In the genomic region with DNA sequence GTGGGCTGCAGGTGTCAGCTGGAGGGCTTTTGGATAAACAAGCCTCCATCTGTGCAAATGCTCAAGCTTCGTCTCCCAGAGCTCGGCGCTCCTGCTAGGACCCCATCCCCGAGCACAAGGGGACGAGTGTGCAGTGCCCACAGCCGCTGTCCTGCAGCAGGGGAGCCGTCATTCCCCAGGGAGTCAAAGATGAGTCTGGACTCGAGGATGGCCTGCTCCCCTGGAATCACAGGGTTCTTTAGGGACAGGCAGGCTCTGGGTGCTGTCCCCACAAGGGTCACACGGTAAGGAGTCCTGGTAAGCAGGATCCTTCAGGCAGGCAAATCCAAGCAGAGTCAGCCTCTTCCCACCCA, we compare ENCODE assay signal across 23 cellular contexts. TPM values are rescaled to one million over a fixed set of nuclear protein-coding genes. Genes with fewer than 3 reads are reported as not detected.
DNase-seq lines count a peak whose midpoint lies in the region; ATAC-seq and TF ChIP-seq lines count a peak whose summit lies in the region.
"Had no signal": no experiment of that assay in that cellular context is flagged by ENCODE, and none has a peak within 500 bp of the region (broad histone marks: within the 10 kb centered on the region; RNA-seq: fewer than 3 reads in every experiment).

No MANE protein-coding gene starts in this region.

- H3K9ac ChIP-seq in fibroblast of lung (ENCODE audit: insufficient read depth, low read length) = peak overlapping the region; percentile 32
- H3K9ac ChIP-seq: GM23248 had no signal

- H3K27me3 ChIP-seq in SJSA1 (replicated peaks) = no peaks in the 10 kb centered on the region
- H3K27me3 ChIP-seq in fibroblast of lung (ENCODE audit: control insufficient read depth, insufficient read depth, low read length) = no peaks in the 10 kb centered on the region
- H3K27me3 ChIP-seq: BLaER1 treated with 17β-estradiol and CSF1 and Interleukin-3, amounts not matched to agents 10 nM and 100 nM; testis had no signal

- H3K9me3 Mint-ChIP-seq in activated naive CD4-positive, alpha-beta T cell treated with anti-CD3 and anti-CD28 coated beads, Interleukin-2, amount 10 ng/mL, durations not matched to agents 7 days and 5 days = no peaks in the 10 kb centered on the region
- H3K9me3 Mint-ChIP-seq in stimulated activated effector memory CD8-positive, alpha-beta T cell treated with anti-CD3 and anti-CD28 coated beads, Interleukin-12 subunit alpha, Interleukin-12 subunit beta, amount 100 ng/mL, for 72 hours = no peaks in the 10 kb centered on the region
- H3K9me3 Mint-ChIP-seq: activated CD4-positive, alpha-beta T cell treated with anti-CD3 and anti-CD28 coated beads, Interleukin-2, amount 10 ng/mL, durations not matched to agents 24 days and 14 days; activated naive CD4-positive, alpha-beta T cell treated with anti-CD3 and anti-CD28 coated beads, Interleukin-2, amount 50 U/mL, for 72 hours; natural killer cell treated with Interleukin-12 subunit alpha and Interleukin-12 subunit beta and Interleukin-15 and Interleukin-18, amount 100 ng/mL, for 72 hours had no signal

- peaks cover 12% of the 10 kb centered on the region for H3K4me1 Mint-ChIP-seq in activated naive CD4-positive, alpha-beta T cell treated with anti-CD3 and anti-CD28 coated beads, Interleukin-2, amount 10 ng/mL, durations not matched to agents 7 days and 5 days
- peaks cover 5% of the 10 kb centered on the region for H3K4me1 Mint-ChIP-seq in stimulated activated effector memory CD8-positive, alpha-beta T cell treated with anti-CD3 and anti-CD28 coated beads, Interleukin-12 subunit alpha, Interleukin-12 subunit beta, amount 100 ng/mL, for 72 hours

- H4K20me1 ChIP-seq in fibroblast of lung (ENCODE audit: control insufficient read depth, extremely low read depth, insufficient read depth, low read length) = peaks cover 4% of the 10 kb centered on the region

- ATAC-seq in stimulated activated effector memory CD8-positive, alpha-beta T cell treated with anti-CD3 and anti-CD28 coated beads, Interleukin-12 subunit alpha, Interleukin-12 subunit beta, amount 100 ng/mL, for 72 hours = no peak
- no peak for ATAC-seq in esophagus mucosa
- ATAC-seq: activated naive CD4-positive, alpha-beta T cell treated with anti-CD3 and anti-CD28 coated beads, Interleukin-2, amount 50 U/mL, for 72 hours had no signal

- CTCF ChIA-PET in activated naive CD4-positive, alpha-beta T cell treated with anti-CD3 and anti-CD28 coated beads, Interleukin-2, amount 10 ng/mL, durations not matched to agents 7 days and 5 days (lab: Charles Lee) = interaction anchor here (1.4 to 8.1 kb wide), 7 partner anchors 9 to 167 kb away, joined by 4 to 88 read pairs (median 21); partner anchors contain the start of gene APOL2

- H3K4me1 ChIP-seq in SJSA1 (replicated peaks) = peaks cover 44% of the 10 kb centered on the region
- peaks cover 36% of the 10 kb centered on the region for H3K4me1 ChIP-seq in fibroblast of lung (ENCODE audit: control insufficient read depth, extremely low read depth, insufficient read depth, low read length)
- H3K4me1 ChIP-seq: testis had no signal

- H3K36me3 Mint-ChIP-seq in activated naive CD4-positive, alpha-beta T cell treated with anti-CD3 and anti-CD28 coated beads, Interleukin-2, amount 10 ng/mL, durations not matched to agents 7 days and 5 days = peaks cover 76% of the 10 kb centered on the region
- H3K36me3 Mint-ChIP-seq in stimulated activated effector memory CD8-positive, alpha-beta T cell treated with anti-CD3 and anti-CD28 coated beads, Interleukin-12 subunit alpha, Interleukin-12 subunit beta, amount 100 ng/mL, for 72 hours = peaks cover 100% of the 10 kb centered on the region

- H3K4me2 ChIP-seq in fibroblast of lung (ENCODE audit: extremely low read depth, insufficient read depth, low read length) = no peak overlapping the region

- H2AFZ ChIP-seq in fibroblast of lung (ENCODE audit: low read length) = no peak overlapping the region
- H2AFZ ChIP-seq: GM23248 had no signal

- H3K4me3 Mint-ChIP-seq in activated naive CD4-positive, alpha-beta T cell treated with anti-CD3 and anti-CD28 coated beads, Interleukin-2, amount 10 ng/mL, durations not matched to agents 7 days and 5 days = no peak overlapping the region
- no peak overlapping the region for H3K4me3 Mint-ChIP-seq in stimulated activated effector memory CD8-positive, alpha-beta T cell treated with anti-CD3 and anti-CD28 coated beads, Interleukin-12 subunit alpha, Interleukin-12 subunit beta, amount 100 ng/mL, for 72 hours
- H3K4me3 Mint-ChIP-seq: activated CD4-positive, alpha-beta T cell treated with anti-CD3 and anti-CD28 coated beads, Interleukin-2, amount 10 ng/mL, durations not matched to agents 24 days and 14 days; natural killer cell treated with Interleukin-12 subunit alpha and Interleukin-12 subunit beta and Interleukin-15 and Interleukin-18, amount 100 ng/mL, for 72 hours had no signal

- H3K27me3 Mint-ChIP-seq in activated naive CD4-positive, alpha-beta T cell treated with anti-CD3 and anti-CD28 coated beads, Interleukin-2, amount 10 ng/mL, durations not matched to agents 7 days and 5 days = peaks cover 3% of the 10 kb centered on the region
- H3K27me3 Mint-ChIP-seq: activated CD4-positive, alpha-beta T cell treated with anti-CD3 and anti-CD28 coated beads, Interleukin-2, amount 10 ng/mL, durations not matched to agents 24 days and 14 days; natural killer cell treated with Interleukin-12 subunit alpha and Interleukin-12 subunit beta and Interleukin-15 and Interleukin-18, amount 100 ng/mL, for 72 hours had no signal

- peak overlapping the region; percentile 61 for H3K27ac ChIP-seq in SJSA1
- peak overlapping the region; percentile 98 for H3K27ac ChIP-seq in fibroblast of lung (ENCODE audit: insufficient read depth, low read length)
- H3K27ac ChIP-seq: testis had no signal

- peaks cover 82% of the 10 kb centered on the region for H3K79me2 ChIP-seq in fibroblast of lung (ENCODE audit: control insufficient read depth, insufficient read depth, low read length)

- peak overlapping the region; percentile 42 for H3K27ac Mint-ChIP-seq in activated naive CD4-positive, alpha-beta T cell treated with anti-CD3 and anti-CD28 coated beads, Interleukin-2, amount 10 ng/mL, durations not matched to agents 7 days and 5 days
- peak overlapping the region; percentile 82 for H3K27ac Mint-ChIP-seq in stimulated activated effector memory CD8-positive, alpha-beta T cell treated with anti-CD3 and anti-CD28 coated beads, Interleukin-12 subunit alpha, Interleukin-12 subunit beta, amount 100 ng/mL, for 72 hours
- H3K27ac Mint-ChIP-seq: natural killer cell treated with Interleukin-12 subunit alpha and Interleukin-12 subunit beta and Interleukin-15 and Interleukin-18, amount 100 ng/mL, for 72 hours had no signal

- H3K36me3 ChIP-seq in SJSA1 (peaks cover 95% of the 10 kb centered on the region), fibroblast of lung (ENCODE audit: control insufficient read depth, insufficient read depth, low read length) (peaks cover 83% of the 10 kb centered on the region)

- TF ChIP-seq CTCF in fibroblast of lung (conservative IDR thresholded peaks at IDR 0.05 in 1 of 2, IDR thresholded peaks at IDR 0.05 in 1 of 2; ENCODE audit: low read depth in 1 of 2, low read length in 2 of 2) = no peak

- H3K9me3 ChIP-seq in SJSA1 (replicated peaks) (no peaks in the 10 kb centered on the region), fibroblast of lung (ENCODE audit: control insufficient read depth, insufficient read depth, low read depth, low read length) (no peaks in the 10 kb centered on the region)
- H3K9me3 ChIP-seq: testis had no signal

- no peak for DNase-seq in activated naive CD4-positive, alpha-beta T cell treated with anti-CD3 and anti-CD28 coated beads, Interleukin-2, amount 10 ng/mL, durations not matched to agents 7 days and 5 days
- DNase-seq in activated naive CD4-positive, alpha-beta T cell treated with anti-CD3 and anti-CD28 coated beads, Interleukin-2, amount 50 U/mL, for 16 hours = no peak
- no peak for DNase-seq in SJSA1 (ENCODE audit: low read depth in 1 of 2, low spot score in 2 of 2)
- DNase-seq in fibroblast of lung (ENCODE audit: low read depth in 2 of 2) = no peak
- no peak for DNase-seq in stimulated activated effector memory CD8-positive, alpha-beta T cell treated with anti-CD3 and anti-CD28 coated beads, Interleukin-12 subunit alpha, Interleukin-12 subunit beta, amount 100 ng/mL, for 72 hours (ENCODE audit: low spot score in 2 of 2)
- no peak for DNase-seq in C1 segment of cervical spinal cord (lab: John Stamatoyannopoulos, UW)
- no peak for DNase-seq in activated CD8-positive, alpha-beta memory T cell treated with anti-CD3 and anti-CD28 coated beads for 24 hours
- DNase-seq: ACHN; activated CD4-positive, alpha-beta T cell treated with anti-CD3 and anti-CD28 coated beads, Interleukin-2, amount 10 ng/mL, durations not matched to agents 24 days and 14 days; GM23248; head of caudate nucleus; mesendoderm; NCI-H1092; NCI-H187 treated with DMSO at 0.1 percent for 48 hours; NCI-H774; OCI-M1; stimulated activated CD4-positive, alpha-beta T cell treated with anti-CD3 and anti-CD28 coated beads, Interleukin-1b, Interleukin-23, amount 100 ng/mL, for 48 hours; T-helper 1 cell; testis had no signal

- H3K4me3 ChIP-seq in SJSA1 = no peak overlapping the region
- no peak overlapping the region for H3K4me3 ChIP-seq in fibroblast of lung (replicated peaks in 1 of 4; ENCODE audit: control extremely low read depth in 1 of 4, insufficient read depth in 1 of 4, low read depth in 3 of 4, low read length in 4 of 4)
- H3K4me3 ChIP-seq: BLaER1 treated with 17β-estradiol and CSF1 and Interleukin-3, amounts not matched to agents 10 nM and 100 nM; GM23248; testis had no signal

RNA-seq across cellular contexts. Expression of gene APOL1, which starts 50.2 kb away (rescaled TPM):
- total RNA-seq in SJSA1 (2014; rRNA removed; shearing (Covaris generic)) = 4.4 and 5.8 TPM in 2 replicates
- 44.2 and 80.3 TPM in 2 replicates for total RNA-seq in fibroblast of lung
- 24.6 and 40.0 TPM in 2 replicates for polyA plus RNA-seq in fibroblast of lung
- 44.0 and 77.4 TPM in 2 replicates for polyA plus RNA-seq in fibroblast of lung (2012)
- polyA minus RNA-seq in fibroblast of lung (ENCODE audit: low replicate concordance) = 34.3 and 72.8 TPM in 2 replicates
- 19.0 TPM for total RNA-seq in esophagus mucosa
